ENCODE assay signal across 2 cellular contexts in the genomic region with DNA sequence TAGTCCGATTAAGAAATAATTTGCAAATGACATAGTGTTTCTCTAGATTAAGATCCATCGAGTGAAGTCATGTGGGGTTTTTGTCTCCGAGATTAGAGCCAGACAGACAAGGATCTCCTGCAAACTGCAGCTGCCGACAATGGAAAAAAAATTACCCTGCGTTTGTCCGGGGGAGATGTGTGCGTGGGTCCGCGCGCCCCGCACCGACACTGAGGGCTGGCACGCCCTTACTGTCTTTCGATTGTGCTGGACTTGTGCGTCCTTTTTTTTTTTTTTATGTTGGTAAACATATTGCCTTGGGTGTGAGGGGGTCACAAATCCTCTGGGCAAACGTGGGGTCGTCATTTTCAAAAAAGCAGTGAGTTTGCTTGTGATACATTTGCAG.
TF ChIP-seq lines count a peak whose summit lies in the region.

No MANE protein-coding gene starts in this region.

TF ChIP-seq in GM23338, 12 proteins besides CTCF, POLR2A, EP300 and RAD21:
- no peak for TF ChIP-seq ZNF114 (CRISPR knock-in tag; IDR thresholded peaks at IDR 0.05)
- TF ChIP-seq EZH2 (IDR thresholded peaks at IDR 0.05; ENCODE audit: low read depth, unreplicated experiment) = peak; percentile 82

TF ChIP-seq in neural cell, 6 proteins besides CTCF, POLR2A, EP300 and RAD21:
- no peak for TF ChIP-seq SMC3 (conservative IDR thresholded peaks at IDR 0.05; ENCODE audit: poor library complexity)
